ENCODE assay signal across 7 cellular contexts in the genomic region with DNA sequence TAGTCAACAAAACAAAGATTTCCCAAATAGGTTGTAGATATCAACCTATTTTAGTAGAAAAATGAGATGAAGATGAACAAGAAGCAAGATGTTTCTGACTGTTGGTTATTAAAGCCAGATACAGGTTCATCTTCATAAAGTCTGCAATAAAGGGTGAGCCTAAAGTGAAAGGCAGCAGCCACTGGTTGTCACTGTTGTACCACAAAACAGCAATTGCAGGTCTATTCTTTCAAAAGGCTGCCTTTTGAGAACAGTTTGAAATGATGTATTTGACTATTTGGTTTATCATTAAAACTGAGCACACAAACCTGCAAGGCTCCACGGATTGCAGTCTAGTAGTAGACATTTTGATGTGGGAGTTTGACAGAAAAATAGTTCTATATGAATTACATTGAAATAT.
A peak's percentile ranks its signal among the peaks of the same experiment; 100 is the strongest.
DNase-seq lines count a peak whose midpoint lies in the region; ATAC-seq and TF ChIP-seq lines count a peak whose summit lies in the region.

No MANE protein-coding gene starts in this region.

- H3K14ac ChIP-seq in trophoblast cell (ENCODE audit: low read length): no peak overlapping the region

- TF ChIP-seq POLR2A in transverse colon (IDR thresholded peaks at IDR 0.05): no peak

- H3K27ac ChIP-seq in trophoblast cell (ENCODE audit: low read depth, low read length) (no peak overlapping the region), transverse colon (no peak overlapping the region)

- in situ Hi-C loops in transverse colon (cut with MboI; ENCODE audit: low pct_ligation_motif_present in 1 of 4, low pct_unique_long_range_greater_than_20kb in 1 of 4, low sequenced_read_pairs in 3 of 4): no loop called here

- no peak overlapping the region for H4K91ac ChIP-seq in trophoblast cell (ENCODE audit: low read depth, low read length)

- intact Hi-C loops in transverse colon (cut with DNase I; ENCODE audit: low total_unique reads): no loop called here

- no CpG with 5 or more reads among the region's 1 CpG for WGBS in trophoblast cell (ENCODE audit: extremely low coverage, insufficient coverage, insufficient read length)
- WGBS in transverse colon (ENCODE audit: low coverage in 1 of 2), 2 donors: 7 to 10% methylated on average over 1 of the region's 1 CpG

- H3K79me1 ChIP-seq in trophoblast cell (ENCODE audit: low read length): no peaks in the 10 kb centered on the region

- no peak overlapping the region for H3K4me2 ChIP-seq in trophoblast cell (ENCODE audit: low read length)

- no peak overlapping the region for H2AFZ ChIP-seq in trophoblast cell (ENCODE audit: insufficient read depth, low read length, poor library complexity)

- H2BK5ac ChIP-seq in trophoblast cell (ENCODE audit: low read depth, low read length, poor library complexity): no peak overlapping the region

- no peak overlapping the region for H4K12ac ChIP-seq in trophoblast cell (ENCODE audit: low read depth, low read length)

- H2BK12ac ChIP-seq in trophoblast cell (ENCODE audit: low read length): no peak overlapping the region

- H2AK5ac ChIP-seq in trophoblast cell (ENCODE audit: low read length): no peak overlapping the region

- H3K4ac ChIP-seq in trophoblast cell (ENCODE audit: low read depth, low read length): no peak overlapping the region

- H3K79me2 ChIP-seq in trophoblast cell (ENCODE audit: control insufficient read depth, insufficient read depth, low read length, poor library complexity): no peaks in the 10 kb centered on the region

- no peaks in the 10 kb centered on the region for H3K9me3 ChIP-seq in trophoblast cell (ENCODE audit: insufficient read depth, low read depth, low read length)
- no peaks in the 10 kb centered on the region for H3K9me3 ChIP-seq in transverse colon

- H3K23ac ChIP-seq in trophoblast cell (ENCODE audit: low read length): no peak overlapping the region

- peak; percentile 69 for ATAC-seq in GM18870 (IDR thresholded peaks at IDR 0.05; ENCODE audit: unreplicated experiment)
- ATAC-seq in GM19035 (IDR thresholded peaks at IDR 0.05; ENCODE audit: unreplicated experiment): no peak

- H3K18ac ChIP-seq in trophoblast cell (ENCODE audit: low read length): no peak overlapping the region

- H3K4me1 ChIP-seq in trophoblast cell (ENCODE audit: control insufficient read depth in 1 of 2, insufficient read depth in 2 of 2, low read length in 2 of 2): no peaks in the 10 kb centered on the region
- H3K4me1 ChIP-seq in transverse colon: no peaks in the 10 kb centered on the region

- peak in 1 of 5 experiments; percentile 22 for TF ChIP-seq CTCF in transverse colon (IDR thresholded peaks at IDR 0.05)

- H3K36me3 ChIP-seq in trophoblast cell (ENCODE audit: control insufficient read depth in 1 of 2, insufficient read depth in 2 of 2, low read length in 2 of 2): no peaks in the 10 kb centered on the region
- H3K36me3 ChIP-seq in transverse colon: no peaks in the 10 kb centered on the region

- H3K9ac ChIP-seq in trophoblast cell (ENCODE audit: low read length): no peak overlapping the region

- DNase-seq in NAMALWA (ENCODE audit: low spot score) (peak; percentile 2), dermis blood vessel endothelial cell (peak; percentile 29), trophoblast cell (peak; percentile 2 to 55), transverse colon (no peak)
- no peak for DNase-seq in stimulated activated CD4-positive, alpha-beta T cell treated with anti-CD3 and anti-CD28 coated beads, Interleukin-4, amount 100 ng/mL, for 4 hours

- TF ChIP-seq EP300 in transverse colon (IDR thresholded peaks at IDR 0.05; ENCODE audit: low read depth): no peak

- H3K27me3 ChIP-seq in trophoblast cell (ENCODE audit: insufficient read depth, low read length): no peaks in the 10 kb centered on the region
- no peaks in the 10 kb centered on the region for H3K27me3 ChIP-seq in transverse colon

- H2BK120ac ChIP-seq in trophoblast cell (ENCODE audit: insufficient read depth, low read length, poor library complexity): no peak overlapping the region

- H3K4me3 ChIP-seq in trophoblast cell (ENCODE audit: low read depth, low read length) (no peak overlapping the region), transverse colon (no peak overlapping the region)

- no peak overlapping the region for H4K8ac ChIP-seq in trophoblast cell (ENCODE audit: low read depth, low read length)

Comparison
In these comparisons a context has a peak if more than half of its experiments do, and no peak if none do; other contexts are left out.
1. DNase-seq: peak in NAMALWA (single experiment), dermis blood vessel endothelial cell (single experiment) and trophoblast cell (2 of 2); none in transverse colon (single experiment) and stimulated activated CD4-positive, alpha-beta T cell treated with anti-CD3 and anti-CD28 coated beads, Interleukin-4, amount 100 ng/mL, for 4 hours (0 of 2).